In genomic region chr3:8440142-8440541, GRCh38 we compare ENCODE assay signal across 7 cellular contexts.
DNase-seq lines count a peak whose midpoint lies in the region; ATAC-seq and TF ChIP-seq lines count a peak whose summit lies in the region.
"Not testable (repeated sequence)": the region's sequence is repeated elsewhere in the genome, so short reads cannot be mapped to it uniquely, and the experiment has no call there.

No MANE protein-coding gene starts in this region.

- H3K27me3 ChIP-seq in ovary, testis: not testable (repeated sequence)

- H3K36me3 ChIP-seq in ovary; testis (ENCODE audit: low read depth, missing control alignments): not testable (repeated sequence)

- H3K4me3 Mint-ChIP-seq in endothelial cell (ENCODE audit: unreplicated experiment); glutamatergic neuron (ENCODE audit: unreplicated experiment); osteocyte (ENCODE audit: unreplicated experiment); stimulated activated naive CD8-positive, alpha-beta T cell treated with anti-CD3 and anti-CD28 coated beads, Interleukin-15, amount 100 ng/mL, for 72 hours: not testable (repeated sequence)

- ATAC-seq in stimulated activated naive CD8-positive, alpha-beta T cell treated with anti-CD3 and anti-CD28 coated beads, Interleukin-15, amount 100 ng/mL, for 72 hours: peak; percentile 68

- TF ChIP-seq EP300 in ovary (IDR thresholded peaks at IDR 0.05): not testable (repeated sequence)

- H3K36me3 Mint-ChIP-seq in endothelial cell (ENCODE audit: low read depth, unreplicated experiment); osteocyte (ENCODE audit: unreplicated experiment): not testable (repeated sequence)
- H3K36me3 Mint-ChIP-seq in glutamatergic neuron (ENCODE audit: unreplicated experiment): peaks cover 11% of the 10 kb centered on the region

- not testable (repeated sequence) for H3K4me3 ChIP-seq in ovary
- H3K4me3 ChIP-seq in testis: peak overlapping the region; percentile 18 to 53

- H3K4me1 ChIP-seq in ovary (ENCODE audit: insufficient read depth): not testable (repeated sequence)
- H3K4me1 ChIP-seq in testis: peaks cover 11% of the 10 kb centered on the region

- TF ChIP-seq CTCF in endothelial cell (IDR thresholded peaks at IDR 0.05; ENCODE audit: unreplicated experiment); glutamatergic neuron (IDR thresholded peaks at IDR 0.05; ENCODE audit: partially characterized antibody, unreplicated experiment); osteocyte (IDR thresholded peaks at IDR 0.05); ovary (IDR thresholded peaks at IDR 0.05); testis (IDR thresholded peaks at IDR 0.05): not testable (repeated sequence)

- DNase-seq in activated gamma-delta T cell (lab: John Stamatoyannopoulos, UW): peak; percentile 8
- peak; percentile 7 for DNase-seq in endothelial cell (ENCODE audit: low spot score)
- peak; percentile 41 for DNase-seq in glutamatergic neuron
- peak; percentile 87 for DNase-seq in osteocyte (ENCODE audit: extremely low spot score, unreplicated experiment)
- DNase-seq in ovary: peak in 3 of 5 donors; percentile 32 to 36 (median 35)
- DNase-seq in stimulated activated naive CD8-positive, alpha-beta T cell treated with anti-CD3 and anti-CD28 coated beads, Interleukin-15, amount 100 ng/mL, for 72 hours; testis: not testable (repeated sequence)

- 92 to 97% (median 95%) methylated on average over 16 to 30 of the region's 30 CpGs for WGBS in ovary, 3 donors
- 67 to 80% methylated on average over 5 to 19 of the region's 30 CpGs for WGBS in testis, 2 donors

- not testable (repeated sequence) for H3K4me1 Mint-ChIP-seq in endothelial cell (ENCODE audit: unreplicated experiment); glutamatergic neuron (ENCODE audit: low read depth, unreplicated experiment); osteocyte (ENCODE audit: unreplicated experiment); stimulated activated naive CD8-positive, alpha-beta T cell treated with anti-CD3 and anti-CD28 coated beads, Interleukin-15, amount 100 ng/mL, for 72 hours

- not testable (repeated sequence) for H3K27ac Mint-ChIP-seq in endothelial cell (ENCODE audit: unreplicated experiment); glutamatergic neuron (ENCODE audit: unreplicated experiment); osteocyte (ENCODE audit: unreplicated experiment); stimulated activated naive CD8-positive, alpha-beta T cell treated with anti-CD3 and anti-CD28 coated beads, Interleukin-15, amount 100 ng/mL, for 72 hours

- H3K27ac ChIP-seq in ovary, testis: not testable (repeated sequence)

- H3K9me3 ChIP-seq in ovary, testis: not testable (repeated sequence)

- not testable (repeated sequence) for H3K27me3 Mint-ChIP-seq in endothelial cell (ENCODE audit: unreplicated experiment); glutamatergic neuron (ENCODE audit: unreplicated experiment); osteocyte (ENCODE audit: unreplicated experiment); stimulated activated naive CD8-positive, alpha-beta T cell treated with anti-CD3 and anti-CD28 coated beads, Interleukin-15, amount 100 ng/mL, for 72 hours

- TF ChIP-seq POLR2A in ovary (IDR thresholded peaks at IDR 0.05); testis (IDR thresholded peaks at IDR 0.05): not testable (repeated sequence)

- intact Hi-C loops in ovary (cut with DNase I) (loop anchor here (5.0 to 10.0 kb wide), 3 partner anchors 65 to 182 kb away; partner anchors contain the start of gene LMCD1 (in 2 of the 4)), testis (cut with DNase I; ENCODE audit: low total_unique reads) (loop anchor here (10.0 kb wide), 1 partner anchor 185 kb away; no protein-coding TSS in a partner anchor)

- H3K9me3 Mint-ChIP-seq in endothelial cell (ENCODE audit: unreplicated experiment); glutamatergic neuron (ENCODE audit: unreplicated experiment); osteocyte (ENCODE audit: unreplicated experiment); stimulated activated naive CD8-positive, alpha-beta T cell treated with anti-CD3 and anti-CD28 coated beads, Interleukin-15, amount 100 ng/mL, for 72 hours: not testable (repeated sequence)
